ENCODE assay signal across 1 cellular context in genomic region chr19:37079238-37079637, GRCh38.
TF ChIP-seq lines count a peak whose summit lies in the region.

No MANE protein-coding gene starts in this region.

TF ChIP-seq in GM12878, 131 proteins besides CTCF, POLR2A, EP300 and RAD21 (continued from another document):
- TF ChIP-seq ATF3 (IDR thresholded peaks at IDR 0.05; ENCODE audit: borderline replicate concordance, extremely low read depth, low read depth, low read length) (no peak), ZZZ3 (IDR thresholded peaks at IDR 0.05; ENCODE audit: control insufficient read depth, insufficient read length, low read depth) (no peak), YBX1 (IDR thresholded peaks at IDR 0.05) (no peak), ZBED1 (IDR thresholded peaks at IDR 0.05; ENCODE audit: borderline replicate concordance) (no peak), ZNF687 (IDR thresholded peaks at IDR 0.05) (no peak), BCL3 (IDR thresholded peaks at IDR 0.05; ENCODE audit: borderline replicate concordance, insufficient read depth, low read depth, low read length, poor library complexity, severe bottlenecking) (no peak), NRF1 (conservative IDR thresholded peaks at IDR 0.05; ENCODE audit: low read depth, low read length) (no peak), PRDM15 (CRISPR knock-in tag; IDR thresholded peaks at IDR 0.05) (no peak), TCF3 (IDR thresholded peaks at IDR 0.05; ENCODE audit: borderline replicate concordance, insufficient read depth, low read depth, low read length) (no peak), RB1 (IDR thresholded peaks at IDR 0.05; ENCODE audit: borderline replicate concordance) (no peak)
